1 cellular context compared by ENCODE assay signal in the genomic region with DNA sequence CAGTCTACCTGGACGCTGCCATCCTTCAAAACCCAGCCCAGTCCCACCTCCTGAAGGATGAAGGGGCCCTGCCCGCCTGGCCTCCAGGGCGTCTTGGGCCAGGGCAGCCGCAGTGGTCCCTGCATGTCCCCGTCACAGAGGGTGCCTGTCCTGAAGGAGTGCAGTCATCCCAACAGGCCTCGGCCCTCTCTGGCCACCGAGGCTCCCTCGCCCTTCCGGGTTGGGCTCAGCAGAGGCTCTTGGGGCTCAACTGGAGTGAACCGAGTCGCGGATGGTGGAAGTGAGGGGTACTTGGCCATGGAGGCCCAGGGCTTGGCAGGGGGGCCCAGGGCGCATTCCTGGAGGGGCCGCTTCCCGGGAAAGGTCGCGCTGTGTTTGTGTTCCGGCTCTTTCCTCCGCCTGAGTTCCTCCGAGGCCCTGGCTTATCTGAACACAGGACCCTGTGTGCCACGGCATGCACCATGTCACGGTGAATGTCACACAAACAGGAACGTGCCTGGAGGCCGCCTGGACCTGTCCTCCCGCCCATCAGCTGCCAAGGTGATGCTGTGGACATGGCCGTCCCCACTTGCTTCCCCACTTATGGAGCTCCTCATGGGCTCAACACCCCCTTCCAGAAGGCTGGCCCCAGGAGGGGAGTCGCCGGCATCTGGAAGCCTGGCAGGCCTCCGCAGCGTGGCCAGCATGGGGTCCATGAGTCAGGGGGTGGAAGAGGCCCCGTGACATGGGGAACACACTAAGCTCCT.
TF ChIP-seq lines count a peak whose summit lies in the region.

No MANE protein-coding gene starts in this region.

TF ChIP-seq in endothelial cell of umbilical vein, 7 proteins besides CTCF, POLR2A, EP300 and RAD21:
- TF ChIP-seq, protein P1, sequence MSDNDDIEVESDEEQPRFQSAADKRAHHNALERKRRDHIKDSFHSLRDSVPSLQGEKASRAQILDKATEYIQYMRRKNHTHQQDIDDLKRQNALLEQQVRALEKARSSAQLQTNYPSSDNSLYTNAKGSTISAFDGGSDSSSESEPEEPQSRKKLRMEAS (IDR thresholded peaks at IDR 0.05; ENCODE audit: insufficient read depth, insufficient read length), result no peak
- TF ChIP-seq JUN (IDR thresholded peaks at IDR 0.05; ENCODE audit: borderline replicate concordance, insufficient read depth, insufficient read length, low read depth) (no peak), GATA2 (IDR thresholded peaks at IDR 0.05; ENCODE audit: insufficient read depth, insufficient read length, low read depth, low read length) (no peak)
